In genomic region chr6:41921712-41921998, GRCh38 we compare ENCODE assay signal across 8 cellular contexts. TPM values are rescaled to one million over a fixed set of nuclear protein-coding genes. Genes with fewer than 3 reads are reported as not detected.
DNase-seq lines count a peak whose midpoint lies in the region; ATAC-seq, FAIRE-seq and TF ChIP-seq lines count a peak whose summit lies in the region.

No MANE protein-coding gene starts in this region.

- ATAC-seq in HG03095 (IDR thresholded peaks at IDR 0.05; ENCODE audit: unreplicated experiment): no peak
- no peak for ATAC-seq in HG03439 (IDR thresholded peaks at IDR 0.05; ENCODE audit: unreplicated experiment)

- H3K27me3 ChIP-seq in MG63 (no peaks in the 10 kb centered on the region), bronchial epithelial cell (ENCODE audit: control insufficient read depth, insufficient read depth, low read length) (no peaks in the 10 kb centered on the region), mesenchymal stem cell (ENCODE audit: control insufficient read depth in 1 of 2, insufficient read depth in 1 of 2, low read length in 2 of 2) (no peaks in the 10 kb centered on the region)

- H3K4me3 ChIP-seq in MG63 (peak overlapping the region; percentile 99), bronchial epithelial cell (ENCODE audit: low read depth, low read length) (peak overlapping the region; percentile 95), mesenchymal stem cell (ENCODE audit: insufficient read depth in 1 of 2, low read depth in 1 of 2, low read length in 2 of 2) (peak overlapping the region; percentile 80 to 86)

- WGBS in mesenchymal stem cell: 2% methylated on average over 18 of the region's 20 CpGs

- H4K91ac ChIP-seq in mesenchymal stem cell (ENCODE audit: low read length): peak overlapping the region; percentile 78

- DNase-seq in DMS 273 (lab: John Stamatoyannopoulos, UW; ENCODE audit: unreplicated experiment): peak; percentile 71
- no peak for DNase-seq in DMS 273 treated with DMSO at 0.1 percent for 48 hours (lab: John Stamatoyannopoulos, UW)
- peak; percentile 9 for DNase-seq in MG63
- DNase-seq in bronchial epithelial cell (ENCODE audit: low read depth): no peak
- no peak for DNase-seq in mesenchymal stem cell
- no peak for DNase-seq in DMS79 treated with DMSO at 0.1 percent for 48 hours (lab: John Stamatoyannopoulos, UW)

- peak overlapping the region; percentile 82 for H4K8ac ChIP-seq in mesenchymal stem cell (ENCODE audit: low read length)

- H3K4me1 ChIP-seq in mesenchymal stem cell (ENCODE audit: control insufficient read depth, insufficient read depth, low read depth, low read length): peaks cover 9% of the 10 kb centered on the region

- peaks cover 12% of the 10 kb centered on the region for H3K36me3 ChIP-seq in MG63
- peaks cover 4% of the 10 kb centered on the region for H3K36me3 ChIP-seq in bronchial epithelial cell (ENCODE audit: control insufficient read depth, insufficient read depth, low read length)
- peaks cover 4 to 17% of the 10 kb centered on the region in 2 experiments for H3K36me3 ChIP-seq in mesenchymal stem cell (ENCODE audit: control insufficient read depth in 1 of 2, insufficient read depth in 2 of 2, low read depth in 1 of 2, low read length in 2 of 2)

- H3K4me2 ChIP-seq in mesenchymal stem cell (ENCODE audit: low read length, poor library complexity, severe bottlenecking): peak overlapping the region; percentile 85

- H2AK5ac ChIP-seq in mesenchymal stem cell (ENCODE audit: low read length, severe bottlenecking): no peak overlapping the region

- peak overlapping the region; percentile 37 for H2BK5ac ChIP-seq in mesenchymal stem cell (ENCODE audit: low read depth, low read length, poor library complexity, severe bottlenecking)

- peak overlapping the region; percentile 59 to 69 for H3K18ac ChIP-seq in mesenchymal stem cell (ENCODE audit: low read depth in 1 of 2, low read length in 2 of 2)

- peak overlapping the region; percentile 46 to 81 for H3K4ac ChIP-seq in mesenchymal stem cell (ENCODE audit: low read depth in 1 of 2, low read length in 2 of 2)

- no peak for TF ChIP-seq CTCF in bronchial epithelial cell (IDR thresholded peaks at IDR 0.05; ENCODE audit: insufficient read depth, low read length, severe bottlenecking)

- H3K9ac ChIP-seq in mesenchymal stem cell (ENCODE audit: low read length): peak overlapping the region; percentile 94

- H2AFZ ChIP-seq in mesenchymal stem cell (ENCODE audit: low read depth, low read length): peak overlapping the region; percentile 79

- H3K27ac ChIP-seq in mesenchymal stem cell (ENCODE audit: low read length, poor library complexity, severe bottlenecking): peak overlapping the region; percentile 48

- no peak for FAIRE-seq in bronchial epithelial cell (lab: Jason Lieb, UNC)

- no peak overlapping the region for H2BK120ac ChIP-seq in mesenchymal stem cell (ENCODE audit: low read depth, low read length)

- no peak overlapping the region for H3K14ac ChIP-seq in mesenchymal stem cell (ENCODE audit: low read length in 2 of 2)

- H3K9me3 ChIP-seq in MG63: no peaks in the 10 kb centered on the region
- no peaks in the 10 kb centered on the region for H3K9me3 ChIP-seq in mesenchymal stem cell (ENCODE audit: control insufficient read depth, low read length)

- no peak overlapping the region for H3K23ac ChIP-seq in mesenchymal stem cell (ENCODE audit: low read length in 2 of 2)

- no peak overlapping the region for H2BK12ac ChIP-seq in mesenchymal stem cell (ENCODE audit: low read length in 2 of 2)

- H3K79me1 ChIP-seq in mesenchymal stem cell (replicated peaks; ENCODE audit: low read length, poor library complexity, severe bottlenecking): peaks cover 4% of the 10 kb centered on the region

- no peak overlapping the region for H2BK15ac ChIP-seq in mesenchymal stem cell (ENCODE audit: low read depth, poor library complexity, severe bottlenecking)

RNA-seq across cellular contexts. Expression of gene BYSL, which starts 0.4 kb away (rescaled TPM):
- total RNA-seq in MG63 (2014; rRNA removed; shearing (Covaris generic); ENCODE audit: low replicate concordance): 34.0 and 64.8 TPM in 2 replicates
- 16.9 and 28.2 TPM in 2 replicates for total RNA-seq in bronchial epithelial cell
- polyA plus RNA-seq in mesenchymal stem cell (2013, experiment 1 of 2): 11.3 TPM
- polyA plus RNA-seq in mesenchymal stem cell (2013, experiment 2 of 2): 11.6 TPM

RNA-seq across cellular contexts. Expression of gene MED20, which starts 0.7 kb away (rescaled TPM):
- total RNA-seq in MG63 (2014; rRNA removed; shearing (Covaris generic); ENCODE audit: low replicate concordance): 7.7 and 13.7 TPM in 2 replicates
- total RNA-seq in bronchial epithelial cell: 37.6 and 40.0 TPM in 2 replicates
- polyA plus RNA-seq in mesenchymal stem cell (2013, experiment 1 of 2): 13.5 TPM
- 13.6 TPM for polyA plus RNA-seq in mesenchymal stem cell (2013, experiment 2 of 2)

RNA-seq across cellular contexts. Expression of gene CCND3, which starts 20.0 kb away (rescaled TPM):
- 7.5 and 29.8 TPM in 2 replicates for total RNA-seq in MG63 (2014; rRNA removed; shearing (Covaris generic); ENCODE audit: low replicate concordance)
- 9.7 and 11.8 TPM in 2 replicates for total RNA-seq in bronchial epithelial cell
- 84.5 TPM for polyA plus RNA-seq in mesenchymal stem cell (2013, experiment 1 of 2)
- polyA plus RNA-seq in mesenchymal stem cell (2013, experiment 2 of 2): 80.3 TPM

RNA-seq across cellular contexts. Expression of gene USP49, which starts 26.5 kb away (rescaled TPM):
- total RNA-seq in MG63 (2014; rRNA removed; shearing (Covaris generic); ENCODE audit: low replicate concordance): 1.1 and 1.3 TPM in 2 replicates
- 1.5 and 1.6 TPM in 2 replicates for total RNA-seq in bronchial epithelial cell
- polyA plus RNA-seq in mesenchymal stem cell (2013, experiment 1 of 2): 1.5 TPM
- 1.3 TPM for polyA plus RNA-seq in mesenchymal stem cell (2013, experiment 2 of 2)

Comparison
In these comparisons a context has a peak if more than half of its experiments do, and no peak if none do; other contexts are left out.
1. DNase-seq: peak in DMS 273 (single experiment) and MG63 (single experiment); none in DMS 273 treated with DMSO at 0.1 percent for 48 hours (single experiment), bronchial epithelial cell (single experiment), mesenchymal stem cell (single experiment) and DMS79 treated with DMSO at 0.1 percent for 48 hours (single experiment).
2. Peak in every context shown above with its lines, with median percentiles within 50 percentile points of each other: H3K4me3 ChIP-seq.